ENCODE assay signal across 12 cellular contexts in the genomic region with DNA sequence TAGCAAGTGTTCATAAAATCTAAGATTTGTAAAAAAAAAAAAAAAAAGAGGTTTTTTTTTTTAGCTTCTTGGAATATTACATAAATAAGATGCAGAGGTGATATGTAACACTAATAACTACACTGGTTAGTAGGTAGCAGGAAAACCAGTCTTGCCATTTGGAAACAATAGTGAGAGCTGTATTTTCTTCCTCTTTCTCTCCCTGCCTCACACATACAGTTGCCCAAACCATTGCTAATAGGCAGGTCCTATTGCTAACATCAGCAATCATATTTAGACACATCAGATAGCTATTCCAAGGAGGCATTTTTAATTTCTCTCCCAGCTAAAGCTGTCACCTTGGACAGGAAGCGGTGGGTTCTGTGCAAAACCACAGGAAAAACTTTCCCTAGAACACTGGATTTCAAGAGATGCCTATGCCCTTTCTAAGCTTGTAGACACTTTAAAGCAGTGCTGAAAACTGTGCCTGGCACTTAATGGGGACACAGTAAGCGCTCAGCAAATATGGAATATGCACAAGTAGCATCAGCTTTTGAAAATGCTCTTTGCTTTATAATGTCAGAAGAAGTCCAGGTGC. TPM values are rescaled to one million over a fixed set of nuclear protein-coding genes. Genes with fewer than 3 reads are reported as not detected.
DNase-seq lines count a peak whose midpoint lies in the region; ATAC-seq, FAIRE-seq and TF ChIP-seq lines count a peak whose summit lies in the region.
"Had no signal": no experiment of that assay in that cellular context is flagged by ENCODE, and none has a peak within 500 bp of the region (broad histone marks: within the 10 kb centered on the region; RNA-seq: fewer than 3 reads in every experiment).

No MANE protein-coding gene starts in this region.

- ATAC-seq in GM12878, result peak; percentile 77
- ATAC-seq in naive thymus-derived CD8-positive, alpha-beta T cell, result no peak

- intact Hi-C loops in GM12878 (cut with micrococcal nuclease; ENCODE audit: unreplicated experiment), result no loop called here

- BruUV-seq in GM12878 (replicated peaks; lab: Mats Ljungman, UMichigan), result no TSS peak

- H3K9me3 Mint-ChIP-seq in naive thymus-derived CD8-positive, alpha-beta T cell, result no peaks in the 10 kb centered on the region
- H3K9me3 Mint-ChIP-seq: CD8-positive, alpha-beta memory T cell had no signal

- H3K36me3 ChIP-seq in Loucy (ENCODE audit: insufficient read depth, low read length) (no peaks in the 10 kb centered on the region), GM12878 (ENCODE audit: control insufficient read depth in 2 of 2, insufficient read depth in 2 of 2, low read length in 1 of 2) (no peaks in the 10 kb centered on the region), skeletal muscle tissue (ENCODE audit: control insufficient read depth in 3 of 3, insufficient read depth in 3 of 3, low read length in 3 of 3) (no peaks in the 10 kb centered on the region)

- no peaks in the 10 kb centered on the region for H3K79me2 ChIP-seq in Loucy (ENCODE audit: insufficient read depth, low read length)
- no peaks in the 10 kb centered on the region for H3K79me2 ChIP-seq in GM12878 (ENCODE audit: control insufficient read depth, insufficient read depth, low read length)

- in situ Hi-C loops in GM12878 (cut with MboI), result no loop called here

- RAD21 ChIA-PET in GM12878 (lab: Charles Lee; ENCODE audit: unreplicated experiment), result interaction anchor here (0.6 to 1.3 kb wide), 7 partner anchors 12 to 450 kb away, joined by 3 to 4 read pairs (median 3); no protein-coding TSS in a partner anchor

- H3K9ac ChIP-seq in Loucy (ENCODE audit: low read depth, low read length, poor library complexity, severe bottlenecking), result no peak overlapping the region
- H3K9ac ChIP-seq in GM12878 (ENCODE audit: control insufficient read depth, insufficient read depth, low read length), result no peak overlapping the region
- H3K9ac ChIP-seq in skeletal muscle tissue (ENCODE audit: low read depth in 1 of 3, low read length in 3 of 3), result peak overlapping the region in 2 of 3 donors; percentile 17 to 38

- SMC1A ChIA-PET in GM12878 (lab: Charles Lee; ENCODE audit: uncharacterized antibody, unreplicated experiment), result interaction anchor here (1.0 to 3.4 kb wide), 11 partner anchors 8 to 554 kb away, joined by 3 to 20 read pairs (median 4); no protein-coding TSS in a partner anchor

- peaks cover 0 to 18% (median 6%) of the 10 kb centered on the region in 5 donors for H3K27me3 Mint-ChIP-seq in naive thymus-derived CD8-positive, alpha-beta T cell

- no peaks in the 10 kb centered on the region for H3K36me3 Mint-ChIP-seq in naive thymus-derived CD8-positive, alpha-beta T cell
- H3K36me3 Mint-ChIP-seq: CD8-positive, alpha-beta memory T cell had no signal

- no peak for FAIRE-seq in GM12878 (lab: Jason Lieb, UNC)

- H3K4me2 ChIP-seq in Loucy (ENCODE audit: low read depth, low read length, poor library complexity, severe bottlenecking), result peak overlapping the region; percentile 32
- no peak overlapping the region for H3K4me2 ChIP-seq in GM12878 (ENCODE audit: control insufficient read depth, insufficient read depth)

- H3K27me3 ChIP-seq in Loucy (ENCODE audit: insufficient read depth, low read length, poor library complexity, severe bottlenecking) (no peaks in the 10 kb centered on the region), GM12878 (replicated peaks in 1 of 2; ENCODE audit: control insufficient read depth in 2 of 2, insufficient read depth in 2 of 2, low read length in 1 of 2) (no peaks in the 10 kb centered on the region; a peak in 1 of 4 replicates), skeletal muscle tissue (ENCODE audit: control insufficient read depth in 3 of 3, insufficient read depth in 3 of 3, low read length in 3 of 3) (no peaks in the 10 kb centered on the region)

- CTCF ChIA-PET in GM12878 (lab: Yijun Ruan, JAX), result interaction anchor here (0.8 to 1.3 kb wide), 6 partner anchors 8 to 565 kb away, joined by 3 to 4 read pairs (median 4); no protein-coding TSS in a partner anchor

- TF ChIP-seq POLR2A in GM12878 (IDR thresholded peaks at IDR 0.05; ENCODE audit: low read depth, low read length), result no peak
- no peak for TF ChIP-seq POLR2A in erythroblast (IDR thresholded peaks at IDR 0.05; ENCODE audit: low read length)

- H3K27ac Mint-ChIP-seq in naive thymus-derived CD8-positive, alpha-beta T cell, result no peak overlapping the region
- H3K27ac Mint-ChIP-seq: CD8-positive, alpha-beta memory T cell had no signal

- H3K9me2 ChIP-seq in Loucy (replicated peaks; ENCODE audit: low read depth, low read length), result no peaks in the 10 kb centered on the region

- no peak overlapping the region for H3K4me3 Mint-ChIP-seq in naive thymus-derived CD8-positive, alpha-beta T cell
- H3K4me3 Mint-ChIP-seq: CD8-positive, alpha-beta memory T cell had no signal

- H3K27ac ChIP-seq in GM12878 (ENCODE audit: control insufficient read depth, insufficient read depth), result no peak overlapping the region
- H3K27ac ChIP-seq in skeletal muscle tissue (ENCODE audit: low read depth, low read length), result peak overlapping the region; percentile 14

- TF ChIP-seq RAD21 in GM12878 (IDR thresholded peaks at IDR 0.05; ENCODE audit: insufficient read depth, low read depth, low read length), result no peak

- H3K4me3 ChIP-seq in Loucy (ENCODE audit: low read length, poor library complexity, severe bottlenecking), result no peak overlapping the region
- no peak overlapping the region for H3K4me3 ChIP-seq in GM12878
- peak overlapping the region in 1 of 3 donors; percentile 12 for H3K4me3 ChIP-seq in skeletal muscle tissue (ENCODE audit: low read length in 3 of 3)

- peak; percentile 51 for DNase-seq in Daoy (ENCODE audit: low read depth)
- DNase-seq in GM12878 (ENCODE audit: low read depth, low spot score), result no peak
- no peak for DNase-seq in naive thymus-derived CD8-positive, alpha-beta T cell
- DNase-seq in erythroblast (lab: John Stamatoyannopoulos, UW), result no peak
- no peak for DNase-seq in stimulated activated CD4-positive, alpha-beta T cell treated with anti-CD3 and anti-CD28 coated beads, Interleukin-2, amount 100 ng/mL, for 48 hours
- DNase-seq in NCI-H1694 (lab: John Stamatoyannopoulos, UW), result no peak
- DNase-seq: CD8-positive, alpha-beta memory T cell; GOT3; hippocampal formation; NCI-H2029 treated with DMSO at 0.1 percent for 48 hours had no signal

- POLR2A ChIA-PET in GM12878 (lab: Charles Lee), result interaction anchor here (0.6 to 1.3 kb wide), 5 partner anchors 9 to 628 kb away, joined by 3 to 4 read pairs (median 3); no protein-coding TSS in a partner anchor
- POLR2A ChIA-PET in naive thymus-derived CD8-positive, alpha-beta T cell (lab: Charles Lee), result no interaction called here

- 17% methylated on average over 2 of the region's 2 CpGs for WGBS in GM12878 (ENCODE audit: insufficient coverage, insufficient replicate concordance, low lambda C conversion rate, missing lambda C conversion rate)

- H3K9me3 ChIP-seq in Loucy (ENCODE audit: insufficient read depth, low read depth, low read length) (no peaks in the 10 kb centered on the region), GM12878 (replicated peaks; ENCODE audit: control insufficient read depth, insufficient read depth, low read length) (no peaks in the 10 kb centered on the region), skeletal muscle tissue (ENCODE audit: control insufficient read depth in 3 of 3, low read length in 3 of 3) (no peaks in the 10 kb centered on the region)

- H4K20me1 ChIP-seq in Loucy (ENCODE audit: insufficient read depth, low read length, poor library complexity, severe bottlenecking) (no peaks in the 10 kb centered on the region), GM12878 (ENCODE audit: control insufficient read depth, insufficient read depth) (no peaks in the 10 kb centered on the region)

- H3K4me1 ChIP-seq in Loucy (ENCODE audit: insufficient read depth, low read length, poor library complexity, severe bottlenecking) (peaks cover 36% of the 10 kb centered on the region), GM12878 (ENCODE audit: control insufficient read depth, insufficient read depth, low read length) (peaks cover 8% of the 10 kb centered on the region), skeletal muscle tissue (ENCODE audit: control insufficient read depth in 3 of 3, insufficient read depth in 3 of 3, low read length in 3 of 3) (peaks cover 58 to 71% (median 59%) of the 10 kb centered on the region in 3 donors)

- H3K4me1 Mint-ChIP-seq in naive thymus-derived CD8-positive, alpha-beta T cell, result peaks cover 3 to 14% (median 5%) of the 10 kb centered on the region in 4 donors

- no peak for TF ChIP-seq CTCF in Loucy (conservative IDR thresholded peaks at IDR 0.05; ENCODE audit: low read length)
- no peak for TF ChIP-seq CTCF in GM12878 (IDR thresholded peaks at IDR 0.05 in 2 of 3, conservative IDR thresholded peaks at IDR 0.05 in 1 of 3; ENCODE audit: control insufficient read depth in 2 of 3, extremely low read depth in 1 of 3, insufficient read depth in 1 of 3, low read depth in 3 of 3, low read length in 3 of 3)

- H3F3A ChIP-seq in Loucy (ENCODE audit: low read depth), result no peaks in the 10 kb centered on the region

- H2AFZ ChIP-seq in Loucy (ENCODE audit: low read length) (no peak overlapping the region), GM12878 (ENCODE audit: control insufficient read depth, low read depth, low read length) (no peak overlapping the region)

- TF ChIP-seq EP300 in GM12878 (IDR thresholded peaks at IDR 0.05; ENCODE audit: borderline replicate concordance in 1 of 2, control insufficient read depth in 1 of 2, low read depth in 2 of 2, low read length in 2 of 2), result no peak

RNA-seq across cellular contexts. Expression of gene TARBP1, which starts 50.8 kb away (rescaled TPM):
- total RNA-seq in Daoy (2014; rRNA removed; shearing (Covaris generic)), result 32.5 and 33.2 TPM in 2 replicates
- total RNA-seq in GM12878 (2013; cell fraction: nucleolus; rRNA removed), result 201 and 211 TPM in 2 replicates
- total RNA-seq in GM12878 (2014; rRNA removed), result 36.8 and 50.2 TPM in 2 replicates
- total RNA-seq in GM12878 (2014; rRNA removed; fragmentation: Illumina TruSeq; extraction: Trizol), result 43.0 and 49.0 TPM in 2 replicates
- total RNA-seq in GM12878 (2021), result 31.2 and 33.8 TPM in 2 replicates
- polyA plus RNA-seq in GM12878 (2011; ENCODE audit: low read depth), result 39.2 TPM
- polyA plus RNA-seq in GM12878 (2011; rRNA removed), result 94.4 and 113 TPM in 2 replicates
- 36.8 and 38.2 TPM in 2 replicates for polyA plus RNA-seq in GM12878 (2011; cell fraction: cytosol; rRNA removed)
- 192 and 194 TPM in 2 replicates for polyA plus RNA-seq in GM12878 (2011; cell fraction: nucleus; rRNA removed)
- polyA plus RNA-seq in GM12878 (2012), result 32.4 and 44.6 TPM in 2 replicates
- 50.1 and 68.9 TPM in 2 replicates for polyA plus RNA-seq in GM12878 (2014; fragmentation: Illumina TruSeq; extraction: Trizol)
- polyA plus RNA-seq in GM12878 (2014; fragmentation: Nextera tagmentation; extraction: Ambion mirVana), result 10 to 100 TPM; 22.0 to 26.2 TPM
- polyA plus RNA-seq in GM12878 (2014; rRNA removed), result 58.0 and 67.1 TPM in 2 replicates
- 10 to 100 TPM; 10.8 to 17.9 TPM for polyA plus RNA-seq in GM12878 (2016; fragmentation: Nextera tagmentation; extraction: Ambion mirVana)
- 33.6 and 34.2 TPM in 2 replicates for polyA minus RNA-seq in GM12878 (2011; rRNA and poly(A)+ RNA removed)
- 9.8 and 11.7 TPM in 2 replicates for polyA minus RNA-seq in GM12878 (2011; cell fraction: cytosol; rRNA and poly(A)+ RNA removed)
- 29.8 and 33.2 TPM in 2 replicates for polyA minus RNA-seq in GM12878 (2011; cell fraction: nucleus; rRNA and poly(A)+ RNA removed)
- 36.5 TPM for total RNA-seq in skeletal muscle tissue
- total RNA-seq in naive thymus-derived CD8-positive, alpha-beta T cell, result 10 to 100 TPM; 54.7 to 61.1 TPM
- polyA plus RNA-seq in naive thymus-derived CD8-positive, alpha-beta T cell, result 10 to 100 TPM; 12.8 to 15.6 (median 13.2) TPM

Comparison
In these comparisons a context has a peak if more than half of its experiments do, and no peak if none do; other contexts are left out.
1. H3K9ac ChIP-seq: peak in skeletal muscle tissue (2 of 3); none in Loucy (single experiment) and GM12878 (single experiment).